ENCODE assay signal across 8 cellular contexts in genomic region chr11:126143491-126143890, GRCh38.
DNase-seq lines count a peak whose midpoint lies in the region; ATAC-seq and TF ChIP-seq lines count a peak whose summit lies in the region.
"Not testable (repeated sequence)": the region's sequence is repeated elsewhere in the genome, so short reads cannot be mapped to it uniquely, and the experiment has no call there.

No MANE protein-coding gene starts in this region.

- CTCF ChIA-PET in HEK293 (lab: Yijun Ruan, JAX); activated CD4-positive, alpha-beta T cell treated with anti-CD3 and anti-CD28 coated beads, Interleukin-2, amount 10 ng/mL, durations not matched to agents 7 days and 5 days (lab: Charles Lee): not testable (repeated sequence)

- H3K9me3 ChIP-seq in HEK293 (ENCODE audit: control insufficient read depth, insufficient read depth, low read depth, low read length); spleen; thyroid gland: not testable (repeated sequence)

- not testable (repeated sequence) for H3K9me3 Mint-ChIP-seq in activated CD4-positive, alpha-beta T cell treated with anti-CD3 and anti-CD28 coated beads, Interleukin-2, amount 10 ng/mL, durations not matched to agents 7 days and 5 days; chondrocyte (ENCODE audit: low read depth); glutamatergic neuron (ENCODE audit: unreplicated experiment); natural killer cell treated with Interleukin-12 subunit alpha and Interleukin-12 subunit beta and Interleukin-15 and Interleukin-18, amount 100 ng/mL, for 72 hours; nephron

- not testable (repeated sequence) for H3K36me3 Mint-ChIP-seq in activated CD4-positive, alpha-beta T cell treated with anti-CD3 and anti-CD28 coated beads, Interleukin-2, amount 10 ng/mL, durations not matched to agents 7 days and 5 days (ENCODE audit: low read depth); chondrocyte (ENCODE audit: low read depth); glutamatergic neuron (ENCODE audit: unreplicated experiment); natural killer cell treated with Interleukin-12 subunit alpha and Interleukin-12 subunit beta and Interleukin-15 and Interleukin-18, amount 100 ng/mL, for 72 hours; nephron (ENCODE audit: low read depth)

- not testable (repeated sequence) for DNase-seq in activated CD4-positive, alpha-beta T cell treated with anti-CD3 and anti-CD28 coated beads, Interleukin-2, amount 10 ng/mL, durations not matched to agents 7 days and 5 days; glutamatergic neuron; thyroid gland
- DNase-seq in chondrocyte (ENCODE audit: low spot score) (peak; percentile 0), spleen (peak; percentile 5)
- DNase-seq in natural killer cell treated with Interleukin-12 subunit alpha and Interleukin-12 subunit beta and Interleukin-15 and Interleukin-18, amount 100 ng/mL, for 72 hours (ENCODE audit: low spot score): peak; percentile 18

- not testable (repeated sequence) for H3K36me3 ChIP-seq in HEK293 (ENCODE audit: control insufficient read depth in 2 of 2, insufficient read depth in 1 of 2, low read length in 2 of 2); spleen; thyroid gland

- not testable (repeated sequence) for ATAC-seq in natural killer cell treated with Interleukin-12 subunit alpha and Interleukin-12 subunit beta and Interleukin-15 and Interleukin-18, amount 100 ng/mL, for 72 hours

- not testable (repeated sequence) for TF ChIP-seq POLR2A in spleen (IDR thresholded peaks at IDR 0.05); thyroid gland (IDR thresholded peaks at IDR 0.05)

- peaks cover 0 to 28% (median 0%) of the 10 kb centered on the region in 7 donors for H3K27me3 ChIP-seq in spleen (replicated peaks in 1 of 7)
- not testable (repeated sequence) for H3K27me3 ChIP-seq in thyroid gland

- POLR2A ChIA-PET in HEK293 (lab: Yijun Ruan, JAX); activated CD4-positive, alpha-beta T cell treated with anti-CD3 and anti-CD28 coated beads, Interleukin-2, amount 10 ng/mL, durations not matched to agents 7 days and 5 days (lab: Charles Lee): not testable (repeated sequence)

- peaks cover 15% of the 10 kb centered on the region for H3K27me3 Mint-ChIP-seq in activated CD4-positive, alpha-beta T cell treated with anti-CD3 and anti-CD28 coated beads, Interleukin-2, amount 10 ng/mL, durations not matched to agents 7 days and 5 days
- not testable (repeated sequence) for H3K27me3 Mint-ChIP-seq in chondrocyte (ENCODE audit: low read depth); glutamatergic neuron (ENCODE audit: unreplicated experiment); nephron (ENCODE audit: low read depth)
- H3K27me3 Mint-ChIP-seq in natural killer cell treated with Interleukin-12 subunit alpha and Interleukin-12 subunit beta and Interleukin-15 and Interleukin-18, amount 100 ng/mL, for 72 hours: peaks cover 17 to 18% of the 10 kb centered on the region in 2 donors

- not testable (repeated sequence) for H3K4me3 ChIP-seq in HEK293 (ENCODE audit: low read depth, low read length); spleen; thyroid gland (replicated peaks in 1 of 3)

- H3K4me1 Mint-ChIP-seq in activated CD4-positive, alpha-beta T cell treated with anti-CD3 and anti-CD28 coated beads, Interleukin-2, amount 10 ng/mL, durations not matched to agents 7 days and 5 days; natural killer cell treated with Interleukin-12 subunit alpha and Interleukin-12 subunit beta and Interleukin-15 and Interleukin-18, amount 100 ng/mL, for 72 hours (ENCODE audit: low read depth in 2 of 2): not testable (repeated sequence)
- H3K4me1 Mint-ChIP-seq in chondrocyte (ENCODE audit: low read depth) (peaks cover 38% of the 10 kb centered on the region), glutamatergic neuron (ENCODE audit: low read depth, unreplicated experiment) (peaks cover 14% of the 10 kb centered on the region), nephron (peaks cover 60% of the 10 kb centered on the region)

- intact Hi-C loops in spleen (cut with DNase I; ENCODE audit: low total_unique reads); thyroid gland (cut with DNase I): not testable (repeated sequence)

- not testable (repeated sequence) for H3K27ac ChIP-seq in HEK293 (ENCODE audit: extremely low read depth, low read depth, low read length); spleen
- H3K27ac ChIP-seq in thyroid gland: peak overlapping the region in 2 of 3 donors; percentile 14 to 96

- H3K4me1 ChIP-seq in HEK293 (ENCODE audit: control insufficient read depth, insufficient read depth, low read length) (peaks cover 34% of the 10 kb centered on the region), spleen (peaks cover 0 to 16% (median 7%) of the 10 kb centered on the region in 6 donors), thyroid gland (peaks cover 74 to 85% of the 10 kb centered on the region in 2 donors)

- 76 to 99% (median 91%) methylated on average over 2 of the region's 2 CpGs for WGBS in spleen, 5 donors
- 78 to 80% methylated on average over 2 of the region's 2 CpGs for WGBS in thyroid gland, 2 donors

- peak overlapping the region; percentile 25 for H3K4me3 Mint-ChIP-seq in activated CD4-positive, alpha-beta T cell treated with anti-CD3 and anti-CD28 coated beads, Interleukin-2, amount 10 ng/mL, durations not matched to agents 7 days and 5 days
- not testable (repeated sequence) for H3K4me3 Mint-ChIP-seq in chondrocyte (ENCODE audit: unreplicated experiment); glutamatergic neuron (ENCODE audit: unreplicated experiment); natural killer cell treated with Interleukin-12 subunit alpha and Interleukin-12 subunit beta and Interleukin-15 and Interleukin-18, amount 100 ng/mL, for 72 hours; nephron

- TF ChIP-seq CTCF in HEK293 (tag by site-specific recombination; IDR thresholded peaks at IDR 0.05); chondrocyte (IDR thresholded peaks at IDR 0.05); glutamatergic neuron (IDR thresholded peaks at IDR 0.05; ENCODE audit: partially characterized antibody, unreplicated experiment); nephron (IDR thresholded peaks at IDR 0.05; ENCODE audit: unreplicated experiment in 3 of 3); spleen (IDR thresholded peaks at IDR 0.05 in 8 of 11, conservative IDR thresholded peaks at IDR 0.05 in 3 of 11); thyroid gland (IDR thresholded peaks at IDR 0.05): not testable (repeated sequence)

- H3K27ac Mint-ChIP-seq in activated CD4-positive, alpha-beta T cell treated with anti-CD3 and anti-CD28 coated beads, Interleukin-2, amount 10 ng/mL, durations not matched to agents 7 days and 5 days; chondrocyte (ENCODE audit: unreplicated experiment); natural killer cell treated with Interleukin-12 subunit alpha and Interleukin-12 subunit beta and Interleukin-15 and Interleukin-18, amount 100 ng/mL, for 72 hours: not testable (repeated sequence)
- peak overlapping the region; percentile 33 for H3K27ac Mint-ChIP-seq in glutamatergic neuron (ENCODE audit: unreplicated experiment)
- peak overlapping the region in 2 of 3 experiments; percentile 65 to 68 for H3K27ac Mint-ChIP-seq in nephron

TF ChIP-seq in HEK293, 187 proteins besides CTCF, POLR2A, EP300 and RAD21:
- 0 out of 2 replicates have a peak, but pooled peaks have one; percentile 48 for TF ChIP-seq ZNF580 (tag by site-specific recombination; IDR thresholded peaks at IDR 0.05)
- TF ChIP-seq ZNF146 (tag by site-specific recombination; IDR thresholded peaks at IDR 0.05): peak; percentile 97
